ENCODE assay signal across 26 cellular contexts in genomic region chr12:120475643-120476042, GRCh38. TPM values are rescaled to one million over a fixed set of nuclear protein-coding genes. Genes with fewer than 3 reads are reported as not detected.
DNase-seq lines count a peak whose midpoint lies in the region; ATAC-seq and TF ChIP-seq lines count a peak whose summit lies in the region.
"Had no signal": no experiment of that assay in that cellular context is flagged by ENCODE, and none has a peak within 500 bp of the region (broad histone marks: within the 10 kb centered on the region; RNA-seq: fewer than 3 reads in every experiment).

No MANE protein-coding gene starts in this region.

- no peaks in the 10 kb centered on the region for H3K27me3 Mint-ChIP-seq in activated naive CD4-positive, alpha-beta T cell treated with anti-CD3 and anti-CD28 coated beads, Interleukin-2, amount 50 U/mL, for 24 hours
- no peaks in the 10 kb centered on the region for H3K27me3 Mint-ChIP-seq in activated naive CD4-positive, alpha-beta T cell treated with anti-CD3 and anti-CD28 coated beads for 36 hours (ENCODE audit: low read depth)
- H3K27me3 Mint-ChIP-seq in immature natural killer cell (ENCODE audit: low read depth in 3 of 3) (peaks cover 0 to 3% (median 2%) of the 10 kb centered on the region in 3 donors), type B pancreatic cell (no peaks in the 10 kb centered on the region)
- H3K27me3 Mint-ChIP-seq: B cell had no signal

- H3K4me2 ChIP-seq in mesenchymal stem cell (ENCODE audit: low read length, poor library complexity, severe bottlenecking) = no peak overlapping the region
- H3K4me2 ChIP-seq: KMS-11 had no signal

- H3K14ac ChIP-seq in mesenchymal stem cell (ENCODE audit: low read length in 2 of 2) = no peak overlapping the region

- CTCF ChIA-PET in activated naive CD4-positive, alpha-beta T cell treated with anti-CD3 and anti-CD28 coated beads for 36 hours (lab: Charles Lee) = interaction anchor here (1.1 to 2.3 kb wide), 2 partner anchors 22 to 119 kb away, joined by 5 to 9 read pairs; no protein-coding TSS in a partner anchor

- H3K4me1 Mint-ChIP-seq in activated naive CD4-positive, alpha-beta T cell treated with anti-CD3 and anti-CD28 coated beads, Interleukin-2, amount 50 U/mL, for 24 hours = peaks cover 20% of the 10 kb centered on the region
- peaks cover 8% of the 10 kb centered on the region for H3K4me1 Mint-ChIP-seq in activated naive CD4-positive, alpha-beta T cell treated with anti-CD3 and anti-CD28 coated beads for 36 hours (ENCODE audit: low read depth)
- H3K4me1 Mint-ChIP-seq in immature natural killer cell (peaks cover 71% of the 10 kb centered on the region in 2 donors), type B pancreatic cell (ENCODE audit: unreplicated experiment) (peaks cover 26% of the 10 kb centered on the region)
- H3K4me1 Mint-ChIP-seq: B cell had no signal

- H2BK12ac ChIP-seq in mesenchymal stem cell (ENCODE audit: low read length in 2 of 2) = no peak overlapping the region

- H3K4me3 Mint-ChIP-seq in activated naive CD4-positive, alpha-beta T cell treated with anti-CD3 and anti-CD28 coated beads, Interleukin-2, amount 50 U/mL, for 24 hours = no peak overlapping the region
- no peak overlapping the region for H3K4me3 Mint-ChIP-seq in activated naive CD4-positive, alpha-beta T cell treated with anti-CD3 and anti-CD28 coated beads for 36 hours
- peak overlapping the region in 1 of 5 donors; percentile 51 for H3K4me3 Mint-ChIP-seq in immature natural killer cell
- no peak overlapping the region for H3K4me3 Mint-ChIP-seq in type B pancreatic cell
- H3K4me3 Mint-ChIP-seq: B cell; CD8-positive, alpha-beta T cell had no signal

- H3K4me1 ChIP-seq in mesenchymal stem cell (ENCODE audit: control insufficient read depth, insufficient read depth, low read depth, low read length) = peaks cover 2% of the 10 kb centered on the region
- H3K4me1 ChIP-seq in left lung = peaks cover 0 to 1% of the 10 kb centered on the region in 2 donors
- H3K4me1 ChIP-seq: Caco-2, SJCRH30 had no signal

- H3K23ac ChIP-seq in mesenchymal stem cell (ENCODE audit: low read length in 2 of 2) = no peak overlapping the region

- no peak overlapping the region for H4K8ac ChIP-seq in mesenchymal stem cell (ENCODE audit: low read length)

- ATAC-seq in GM21786 (IDR thresholded peaks at IDR 0.05; ENCODE audit: unreplicated experiment) (no peak), left lung (no peak)
- ATAC-seq: CD8-positive, alpha-beta T cell; Right ventricle myocardium inferior had no signal

- H2BK15ac ChIP-seq in mesenchymal stem cell (ENCODE audit: low read depth, poor library complexity, severe bottlenecking) = no peak overlapping the region

- H3K9ac ChIP-seq in SK-N-MC (ENCODE audit: insufficient read length) (no peak overlapping the region), mesenchymal stem cell (ENCODE audit: low read length) (no peak overlapping the region)
- H3K9ac ChIP-seq: KMS-11 had no signal

- H3K4ac ChIP-seq in mesenchymal stem cell (ENCODE audit: low read depth in 1 of 2, low read length in 2 of 2) = no peak overlapping the region

- no peaks in the 10 kb centered on the region for H3K9me3 Mint-ChIP-seq in activated naive CD4-positive, alpha-beta T cell treated with anti-CD3 and anti-CD28 coated beads, Interleukin-2, amount 50 U/mL, for 24 hours
- H3K9me3 Mint-ChIP-seq in activated naive CD4-positive, alpha-beta T cell treated with anti-CD3 and anti-CD28 coated beads for 36 hours = no peaks in the 10 kb centered on the region
- H3K9me3 Mint-ChIP-seq in immature natural killer cell (no peaks in the 10 kb centered on the region), type B pancreatic cell (no peaks in the 10 kb centered on the region)
- H3K9me3 Mint-ChIP-seq: CD8-positive, alpha-beta T cell had no signal

- H2AK5ac ChIP-seq in mesenchymal stem cell (ENCODE audit: low read length, severe bottlenecking) = no peak overlapping the region

- peaks cover 21% of the 10 kb centered on the region for H3K79me1 ChIP-seq in mesenchymal stem cell (replicated peaks; ENCODE audit: low read length, poor library complexity, severe bottlenecking)

- no peak overlapping the region for H2AFZ ChIP-seq in mesenchymal stem cell (ENCODE audit: low read depth, low read length)

- H3K27ac Mint-ChIP-seq in activated naive CD4-positive, alpha-beta T cell treated with anti-CD3 and anti-CD28 coated beads, Interleukin-2, amount 50 U/mL, for 24 hours = peak overlapping the region; percentile 35
- no peak overlapping the region for H3K27ac Mint-ChIP-seq in activated naive CD4-positive, alpha-beta T cell treated with anti-CD3 and anti-CD28 coated beads for 36 hours
- H3K27ac Mint-ChIP-seq in immature natural killer cell = peak overlapping the region; percentile 67 to 85 (median 78)
- peak overlapping the region; percentile 89 for H3K27ac Mint-ChIP-seq in type B pancreatic cell
- H3K27ac Mint-ChIP-seq: B cell; CD8-positive, alpha-beta T cell had no signal

- no peak overlapping the region for H2BK120ac ChIP-seq in mesenchymal stem cell (ENCODE audit: low read depth, low read length)

- no CpG with 5 or more reads among the region's 1 CpG for WGBS in mesenchymal stem cell

- no peaks in the 10 kb centered on the region for H3K36me3 Mint-ChIP-seq in activated naive CD4-positive, alpha-beta T cell treated with anti-CD3 and anti-CD28 coated beads, Interleukin-2, amount 50 U/mL, for 24 hours
- no peaks in the 10 kb centered on the region for H3K36me3 Mint-ChIP-seq in activated naive CD4-positive, alpha-beta T cell treated with anti-CD3 and anti-CD28 coated beads for 36 hours (ENCODE audit: low read depth)
- H3K36me3 Mint-ChIP-seq in immature natural killer cell = peaks cover 0 to 4% (median 4%) of the 10 kb centered on the region in 3 donors
- peaks cover 4% of the 10 kb centered on the region for H3K36me3 Mint-ChIP-seq in type B pancreatic cell
- H3K36me3 Mint-ChIP-seq: CD8-positive, alpha-beta T cell had no signal

- H3K9me3 ChIP-seq in SK-N-MC (ENCODE audit: low read depth, low read length) = no peaks in the 10 kb centered on the region
- H3K9me3 ChIP-seq in mesenchymal stem cell (ENCODE audit: control insufficient read depth, low read length) = no peaks in the 10 kb centered on the region
- no peaks in the 10 kb centered on the region for H3K9me3 ChIP-seq in left lung
- H3K9me3 ChIP-seq: Caco-2, SJCRH30 had no signal

- intact Hi-C loops in activated naive CD4-positive, alpha-beta T cell treated with anti-CD3 and anti-CD28 coated beads for 36 hours (cut with micrococcal nuclease) = no loop called here
- intact Hi-C loops in left lung (cut with DNase I) = no loop called here

- no peak overlapping the region for H3K4me3 ChIP-seq in SK-N-MC
- no peak overlapping the region for H3K4me3 ChIP-seq in mesenchymal stem cell (ENCODE audit: insufficient read depth in 1 of 2, low read depth in 1 of 2, low read length in 2 of 2)
- no peak overlapping the region for H3K4me3 ChIP-seq in left lung
- H3K4me3 ChIP-seq: SJCRH30 had no signal

- DNase-seq in activated naive CD4-positive, alpha-beta T cell treated with anti-CD3 and anti-CD28 coated beads for 36 hours = no peak
- no peak for DNase-seq in SK-N-MC (ENCODE audit: low read depth, low spot score)
- no peak for DNase-seq in immature natural killer cell
- DNase-seq in type B pancreatic cell (ENCODE audit: extremely low spot score, unreplicated experiment) = no peak
- DNase-seq in mesenchymal stem cell = no peak
- no peak for DNase-seq in left lung
- DNase-seq: Caco-2; CD8-positive, alpha-beta T cell; DMS 273 treated with DMSO at 0.1 percent for 48 hours; DMS79; HCEC 1CT; IMR-90; NCI-H1048; NCI-H1417 treated with DMSO at 0.1 percent for 48 hours; NCI-H1694 treated with DMSO at 0.1 percent for 48 hours; NCI-H2081; NCI-H2227 treated with DMSO at 0.1 percent for 48 hours; NCI-H526 treated with DMSO at 0.1 percent for 48 hours; SJCRH30 had no signal

- H4K91ac ChIP-seq in mesenchymal stem cell (ENCODE audit: low read length) = no peak overlapping the region

- TF ChIP-seq CTCF in type B pancreatic cell (conservative IDR thresholded peaks at IDR 0.05) (no peak), left lung (IDR thresholded peaks at IDR 0.05) (no peak)

- H3K27me3 ChIP-seq in mesenchymal stem cell (ENCODE audit: control insufficient read depth in 1 of 2, insufficient read depth in 1 of 2, low read length in 2 of 2) (no peaks in the 10 kb centered on the region), left lung (no peaks in the 10 kb centered on the region)
- H3K27me3 ChIP-seq: SJCRH30 had no signal

- H3K27ac ChIP-seq in SK-N-MC (0 out of 2 replicates have a peak overlapping the region, but pooled peaks have one; percentile 45), mesenchymal stem cell (ENCODE audit: low read length, poor library complexity, severe bottlenecking) (no peak overlapping the region), left lung (no peak overlapping the region)
- H3K27ac ChIP-seq: 22Rv1, C4-2B, KMS-11, SJCRH30 had no signal

- no peak overlapping the region for H2BK5ac ChIP-seq in mesenchymal stem cell (ENCODE audit: low read depth, low read length, poor library complexity, severe bottlenecking)

- no peaks in the 10 kb centered on the region for H3K36me3 ChIP-seq in SK-N-MC (ENCODE audit: insufficient read depth, low read length)
- no peaks in the 10 kb centered on the region for H3K36me3 ChIP-seq in mesenchymal stem cell (ENCODE audit: control insufficient read depth in 1 of 2, insufficient read depth in 2 of 2, low read depth in 1 of 2, low read length in 2 of 2)
- H3K36me3 ChIP-seq in left lung = no peaks in the 10 kb centered on the region
- H3K36me3 ChIP-seq: SJCRH30 had no signal

- H3K18ac ChIP-seq in mesenchymal stem cell (ENCODE audit: low read depth in 1 of 2, low read length in 2 of 2) = no peak overlapping the region

RNA-seq across cellular contexts. Expression of gene SRSF9, which starts 6.1 kb away (rescaled TPM):
- 100 to 1,000 TPM; 164 to 171 TPM for total RNA-seq in activated naive CD4-positive, alpha-beta T cell treated with anti-CD3 and anti-CD28 coated beads for 36 hours
- 100 to 1,000 TPM; 221 to 292 (median 271) TPM for polyA plus RNA-seq in immature natural killer cell
- total RNA-seq in type B pancreatic cell (ENCODE audit: low replicate concordance) (226 and 248 TPM in 2 replicates), left lung (100 to 1,000 TPM; 120 to 136 TPM)
- 183 TPM for polyA plus RNA-seq in mesenchymal stem cell (2013, experiment 1 of 2)
- 189 TPM for polyA plus RNA-seq in mesenchymal stem cell (2013, experiment 2 of 2)

RNA-seq across cellular contexts. Expression of gene DYNLL1, which starts 20.3 kb away (rescaled TPM):
- total RNA-seq in activated naive CD4-positive, alpha-beta T cell treated with anti-CD3 and anti-CD28 coated beads for 36 hours = 10 to 100 TPM; 93.4 to 93.5 TPM
- polyA plus RNA-seq in immature natural killer cell = 100 to 1,000 TPM; 399 to 508 (median 457) TPM
- 403 and 451 TPM in 2 replicates for total RNA-seq in type B pancreatic cell (ENCODE audit: low replicate concordance)
- 419 TPM for polyA plus RNA-seq in mesenchymal stem cell (2013, experiment 1 of 2)
- 417 TPM for polyA plus RNA-seq in mesenchymal stem cell (2013, experiment 2 of 2)
- total RNA-seq in left lung = 100 to 1,000 TPM; 342 to 352 TPM

RNA-seq across cellular contexts. Expression of gene GATC, which starts 29.4 kb away (rescaled TPM):
- 10 to 100 TPM; 33.1 to 35.3 TPM for total RNA-seq in activated naive CD4-positive, alpha-beta T cell treated with anti-CD3 and anti-CD28 coated beads for 36 hours
- polyA plus RNA-seq in immature natural killer cell = 10 to 100 TPM in 2 of 3 donors, 1 to 10 TPM in 1; 8.3 to 26.7 (median 23.3) TPM
- 27.7 and 33.9 TPM in 2 replicates for total RNA-seq in type B pancreatic cell (ENCODE audit: low replicate concordance)
- polyA plus RNA-seq in mesenchymal stem cell (2013, experiment 1 of 2) = 17.7 TPM
- polyA plus RNA-seq in mesenchymal stem cell (2013, experiment 2 of 2) = 17.6 TPM
- 10 to 100 TPM; 30.1 TPM for total RNA-seq in left lung

RNA-seq across cellular contexts. Expression of gene TRIAP1, which starts 29.5 kb away (rescaled TPM):
- total RNA-seq in activated naive CD4-positive, alpha-beta T cell treated with anti-CD3 and anti-CD28 coated beads for 36 hours = 10 to 100 TPM; 56.8 to 59.2 TPM
- 10 to 100 TPM; 66.4 to 76.8 (median 69.2) TPM for polyA plus RNA-seq in immature natural killer cell
- total RNA-seq in type B pancreatic cell (ENCODE audit: low replicate concordance) = 46.6 and 65.2 TPM in 2 replicates
- 51.1 TPM for polyA plus RNA-seq in mesenchymal stem cell (2013, experiment 1 of 2)
- 56.2 TPM for polyA plus RNA-seq in mesenchymal stem cell (2013, experiment 2 of 2)
- 10 to 100 TPM; 21.9 to 29.1 TPM for total RNA-seq in left lung

RNA-seq across cellular contexts. Expression of gene COX6A1, which starts 37.7 kb away (rescaled TPM):
- 100 to 1,000 TPM; 536 to 540 TPM for total RNA-seq in activated naive CD4-positive, alpha-beta T cell treated with anti-CD3 and anti-CD28 coated beads for 36 hours
- polyA plus RNA-seq in immature natural killer cell = 1,000 to 10,000 TPM in 2 of 3 donors, 100 to 1,000 TPM in 1; 859 to 1,309 (median 1,192) TPM
- total RNA-seq in type B pancreatic cell (ENCODE audit: low replicate concordance) (400 and 501 TPM in 2 replicates), left lung (100 to 1,000 TPM; 308 to 311 TPM)
- polyA plus RNA-seq in mesenchymal stem cell (2013, experiment 1 of 2) = 718 TPM
- 727 TPM for polyA plus RNA-seq in mesenchymal stem cell (2013, experiment 2 of 2)
